In the genomic region with DNA sequence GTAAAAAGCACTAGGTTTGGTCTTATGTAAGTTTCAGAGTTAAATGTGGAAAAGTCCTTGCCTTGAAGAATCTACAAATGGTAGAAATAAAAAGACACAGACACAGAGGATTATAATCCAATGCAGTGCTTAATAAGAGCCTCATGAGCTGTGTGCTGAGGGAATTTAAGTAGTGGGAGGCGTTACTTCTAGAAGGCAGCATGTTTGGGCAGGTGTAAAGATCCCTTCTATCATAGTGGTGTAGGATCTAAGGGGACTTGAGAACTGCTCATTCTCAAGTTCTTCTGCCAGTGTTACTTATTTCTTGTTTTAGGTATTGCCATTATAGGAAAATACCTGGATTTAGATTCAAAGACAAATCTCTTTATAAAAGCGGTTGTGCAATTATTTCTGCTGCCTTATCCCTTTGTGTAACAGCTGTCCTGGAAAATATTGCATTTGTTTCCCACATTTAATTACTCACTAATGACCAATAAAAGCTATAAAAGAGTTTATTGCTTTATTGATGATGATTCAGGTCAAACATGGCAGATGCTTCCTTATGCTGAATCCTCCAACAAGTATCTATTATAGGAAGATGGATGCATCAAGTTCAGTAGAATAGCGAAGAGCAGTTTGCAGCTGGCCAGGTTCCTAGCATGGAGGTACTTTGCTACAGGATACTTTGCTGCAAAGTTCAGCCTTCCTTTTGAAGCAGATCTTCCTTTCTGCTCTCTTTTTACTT, we compare ENCODE assay signal across 25 cellular contexts.
"Had no signal": no experiment of that assay in that cellular context is flagged by ENCODE, and none has a peak within 500 bp of the region (broad histone marks: within the 10 kb centered on the region; RNA-seq: fewer than 3 reads in every experiment).

No MANE protein-coding gene starts in this region.

- H3K27ac ChIP-seq: ascending aorta, body of pancreas had no signal

- FAIRE-seq: bronchial epithelial cell, RCC 7860 had no signal

- H3K36me3 ChIP-seq: ascending aorta, SJSA1 had no signal

- H3K4me1 ChIP-seq: ascending aorta, body of pancreas had no signal

- H3K9me3 ChIP-seq: ascending aorta, body of pancreas, SJSA1 had no signal

- H3K4me3 ChIP-seq: ascending aorta, body of pancreas, SJSA1 had no signal

- DNase-seq: activated CD4-positive, alpha-beta T cell treated with anti-CD3 and anti-CD28 coated beads for 48 hours; activated CD4-positive, alpha-beta T cell treated with anti-CD3 and anti-CD28 coated beads, Interleukin-2, amount 50 U/mL, for 4 hours; activated CD4-positive, CD25-positive, alpha-beta regulatory T cell treated with anti-CD3 and anti-CD28 coated beads, Interleukin-2, amount 50 U/mL, for 72 hours; activated CD8-positive, alpha-beta memory T cell treated with anti-CD3 and anti-CD28 coated beads, Interleukin-2, amount 50 U/mL, for 48 hours; activated CD8-positive, alpha-beta T cell treated with anti-CD3 and anti-CD28 coated beads, Interleukin-2, amount 10 ng/mL, durations not matched to agents 7 days and 5 days; activated effector memory CD4-positive, alpha-beta T cell treated with Interleukin-2 at 50 U/mL for 16 hours; activated naive CD4-positive, alpha-beta T cell; activated T-cell treated with anti-CD3 and anti-CD28 coated beads, Interleukin-2, amount 50 U/mL, for 1 hour; body of pancreas; central memory CD4-positive, alpha-beta T cell; Kasumi-1; NCI-H1048; NCI-H146; NCI-H187 treated with DMSO at 0.1 percent for 48 hours; NCI-H2081 treated with DMSO at 0.1 percent for 48 hours; NCI-H2171 treated with DMSO at 0.1 percent for 48 hours; NCI-H345; NCI-H510A; NCI-H526 treated with DMSO at 0.1 percent for 48 hours; SHP77 had no signal

- H3K27me3 ChIP-seq: ascending aorta, body of pancreas, SJSA1 had no signal

- ATAC-seq: activated CD8-positive, alpha-beta T cell treated with anti-CD3 and anti-CD28 coated beads, Interleukin-2, amount 10 ng/mL, durations not matched to agents 7 days and 5 days; body of pancreas; WTC11 had no signal
